Comparison of ENCODE assay signal across 11 cellular contexts in genomic region chr3:151316267-151316991, GRCh38. TPM values are rescaled to one million over a fixed set of nuclear protein-coding genes. Genes with fewer than 3 reads are reported as not detected.
A peak's percentile ranks its signal among the peaks of the same experiment; 100 is the strongest.
DNase-seq lines count a peak whose midpoint lies in the region; ATAC-seq and TF ChIP-seq lines count a peak whose summit lies in the region.
"Had no signal": no experiment of that assay in that cellular context is flagged by ENCODE, and none has a peak within 500 bp of the region (broad histone marks: within the 10 kb centered on the region; RNA-seq: fewer than 3 reads in every experiment).

A gene with protein sequence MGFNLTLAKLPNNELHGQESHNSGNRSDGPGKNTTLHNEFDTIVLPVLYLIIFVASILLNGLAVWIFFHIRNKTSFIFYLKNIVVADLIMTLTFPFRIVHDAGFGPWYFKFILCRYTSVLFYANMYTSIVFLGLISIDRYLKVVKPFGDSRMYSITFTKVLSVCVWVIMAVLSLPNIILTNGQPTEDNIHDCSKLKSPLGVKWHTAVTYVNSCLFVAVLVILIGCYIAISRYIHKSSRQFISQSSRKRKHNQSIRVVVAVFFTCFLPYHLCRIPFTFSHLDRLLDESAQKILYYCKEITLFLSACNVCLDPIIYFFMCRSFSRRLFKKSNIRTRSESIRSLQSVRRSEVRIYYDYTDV (minus strand): TSS chr3:151316820. CDS start chr3:151300100, 16,720 bp downstream.

- intact Hi-C loops in HCT116 (cut with micrococcal nuclease), result loop anchor here (1.0 kb wide), 1 partner anchor 11 kb away; no protein-coding TSS in a partner anchor
- intact Hi-C loops in activated T-helper 2 cell treated with anti-CD3 and anti-CD28 coated beads, Interferon-gamma antibody, Interleukin-2, Interleukin-4, amounts not matched to agents 10 μg/mL and 5 μg/mL and 100 μg/mL, durations not matched to agents 14 hours and 24 hours and 36 hours (cut with micrococcal nuclease), result loop anchor here (1.0 to 10.0 kb wide), 4 partner anchors 11 to 808 kb away; no protein-coding TSS in a partner anchor
- intact Hi-C loops in lower leg skin (cut with DNase I; ENCODE audit: low total_unique reads), result no loop called here

- no peaks in the 10 kb centered on the region for H3K27me3 Mint-ChIP-seq in activated T-helper 2 cell treated with anti-CD3 and anti-CD28 coated beads, Interferon-gamma antibody, Interleukin-2, Interleukin-4, amounts not matched to agents 10 μg/mL and 5 μg/mL and 100 μg/mL, durations not matched to agents 14 hours and 24 hours and 36 hours (ENCODE audit: low read depth)

- ATAC-seq in HCT116, result peak; percentile 97
- ATAC-seq in HG03039 (IDR thresholded peaks at IDR 0.05; ENCODE audit: unreplicated experiment), result no peak
- ATAC-seq in GM18520 (IDR thresholded peaks at IDR 0.05; ENCODE audit: unreplicated experiment), result no peak

- POLR2A ChIA-PET in HCT116 (lab: Charles Lee), result interaction anchor here (1.0 to 1.4 kb wide), 3 partner anchors 9 to 30 kb away, joined by 4 to 9 read pairs (median 4); no protein-coding TSS in a partner anchor

- peaks cover 44 to 52% of the 10 kb centered on the region in 2 experiments for H3K4me1 ChIP-seq in HCT116 (ENCODE audit: control insufficient read depth in 1 of 2, insufficient read depth in 2 of 2, low read length in 2 of 2)
- H3K4me1 ChIP-seq: esophagus muscularis mucosa had no signal

- no peaks in the 10 kb centered on the region for H4K20me1 ChIP-seq in HCT116 (ENCODE audit: insufficient read depth)

- H3K9me2 ChIP-seq in HCT116 (ENCODE audit: insufficient read depth), result no peaks in the 10 kb centered on the region

- WGBS in lower leg skin, 2 donors, result 47 to 51% methylated on average over 7 of the region's 7 CpGs

- H3K36me3 ChIP-seq in HCT116 (ENCODE audit: control insufficient read depth in 1 of 2, insufficient read depth in 2 of 2, low read length in 2 of 2) (no peaks in the 10 kb centered on the region), brain microvascular endothelial cell (replicated peaks) (no peaks in the 10 kb centered on the region)
- H3K36me3 ChIP-seq: esophagus muscularis mucosa had no signal

- in situ Hi-C loops in brain microvascular endothelial cell (cut with HindIII; ENCODE audit: low pct_ligation_motif_present, low sequenced_read_pairs), result no loop called here

- H3K27ac Mint-ChIP-seq in activated T-helper 2 cell treated with anti-CD3 and anti-CD28 coated beads, Interferon-gamma antibody, Interleukin-2, Interleukin-4, amounts not matched to agents 10 μg/mL and 5 μg/mL and 100 μg/mL, durations not matched to agents 14 hours and 24 hours and 36 hours, result peak within 1 kb of the TSS; percentile 80
- H3K27ac Mint-ChIP-seq: IgD-negative memory B cell had no signal

- no peaks in the 10 kb centered on the region for H3K27me3 ChIP-seq in HCT116 (ENCODE audit: insufficient read depth, low read length)
- H3K27me3 ChIP-seq in brain microvascular endothelial cell (replicated peaks), result no peaks in the 10 kb centered on the region
- H3K27me3 ChIP-seq: esophagus muscularis mucosa had no signal

- no peak for TF ChIP-seq POLR2A in HCT116 (IDR thresholded peaks at IDR 0.05; ENCODE audit: borderline replicate concordance, extremely low read depth, insufficient read depth, insufficient read length)
- TF ChIP-seq POLR2A in lower leg skin (IDR thresholded peaks at IDR 0.05), result no peak

- TF ChIP-seq CTCF in HCT116 (IDR thresholded peaks at IDR 0.05 in 2 of 3, conservative IDR thresholded peaks at IDR 0.05 in 1 of 3; ENCODE audit: borderline replicate concordance in 1 of 3, insufficient read depth in 1 of 3, low read depth in 2 of 3, low read length in 2 of 3) (no peak), lower leg skin (IDR thresholded peaks at IDR 0.05) (no peak), brain microvascular endothelial cell (IDR thresholded peaks at IDR 0.05; ENCODE audit: low read depth, low read length, missing control alignments) (no peak)

- CTCF ChIA-PET in HCT116 (lab: Charles Lee), result interaction anchor here (1.1 to 1.5 kb wide), 2 partner anchors 9 to 11 kb away, joined by 3 to 10 read pairs; no protein-coding TSS in a partner anchor

- H3K79me2 ChIP-seq in HCT116 (ENCODE audit: insufficient read depth, low read length), result no peaks in the 10 kb centered on the region

- peak within 1 kb of the TSS; percentile 53 for H3K9ac ChIP-seq in HCT116 (ENCODE audit: low read length)

- peak within 1 kb of the TSS; percentile 77 for H3K4me2 ChIP-seq in HCT116 (ENCODE audit: low read length)

- peaks cover 51% of the 10 kb centered on the region for H3K4me1 Mint-ChIP-seq in activated T-helper 2 cell treated with anti-CD3 and anti-CD28 coated beads, Interferon-gamma antibody, Interleukin-2, Interleukin-4, amounts not matched to agents 10 μg/mL and 5 μg/mL and 100 μg/mL, durations not matched to agents 14 hours and 24 hours and 36 hours (ENCODE audit: low read depth)
- H3K4me1 Mint-ChIP-seq: IgD-negative memory B cell had no signal

- no peaks in the 10 kb centered on the region for H3K9me3 ChIP-seq in HCT116 (ENCODE audit: control insufficient read depth in 1 of 2, insufficient read depth in 1 of 2, low read depth in 1 of 2, low read length in 2 of 2)
- H3K9me3 ChIP-seq: esophagus muscularis mucosa had no signal

- DNase-seq in ELF-1 (ENCODE audit: low read depth, low spot score) (peak; percentile 40), HCT116 (ENCODE audit: low read depth, low spot score) (peak; percentile 88), lower leg skin (ENCODE audit: low spot score in 2 of 2) (no peak), brain microvascular endothelial cell (no peak), NCI-H774 (lab: John Stamatoyannopoulos, UW) (no peak)
- no peak for DNase-seq in activated T-helper 2 cell treated with anti-CD3 and anti-CD28 coated beads, Interferon-gamma antibody, Interleukin-2, Interleukin-4, amounts not matched to agents 10 μg/mL and 5 μg/mL and 100 μg/mL, durations not matched to agents 14 hours and 24 hours and 36 hours (ENCODE audit: low spot score)
- DNase-seq: GDM1 had no signal

- peak within 1 kb of the TSS; percentile 55 for H3K4me3 Mint-ChIP-seq in activated T-helper 2 cell treated with anti-CD3 and anti-CD28 coated beads, Interferon-gamma antibody, Interleukin-2, Interleukin-4, amounts not matched to agents 10 μg/mL and 5 μg/mL and 100 μg/mL, durations not matched to agents 14 hours and 24 hours and 36 hours (ENCODE audit: low read depth)

- RAD21 ChIA-PET in HCT116 (lab: Charles Lee; ENCODE audit: low non-redundant PET in 1 of 2, low total read pairs in 2 of 2, uncharacterized antibody in 2 of 2, unreplicated experiment in 2 of 2), result no interaction called here

- peak within 1 kb of the TSS; percentile 66; the same call in 1 of the 2 replicates for H3K27ac ChIP-seq in HCT116 (ENCODE audit: low read depth, low read length)
- no peak within 1 kb of the TSS for H3K27ac ChIP-seq in brain microvascular endothelial cell
- H3K27ac ChIP-seq: esophagus muscularis mucosa had no signal

- H3K4me3 ChIP-seq in HCT116 (replicated peaks in 1 of 2; ENCODE audit: low read depth in 1 of 2, low read length in 2 of 2) (peak within 1 kb of the TSS; percentile 25 to 53), lower leg skin (ENCODE audit: low read depth, poor library complexity, severe bottlenecking) (no peak within 1 kb of the TSS), brain microvascular endothelial cell (ENCODE audit: low read depth, low read length) (no peak within 1 kb of the TSS)
- H3K4me3 ChIP-seq: esophagus muscularis mucosa had no signal

- peaks cover 4% of the 10 kb centered on the region for H3K36me3 Mint-ChIP-seq in activated T-helper 2 cell treated with anti-CD3 and anti-CD28 coated beads, Interferon-gamma antibody, Interleukin-2, Interleukin-4, amounts not matched to agents 10 μg/mL and 5 μg/mL and 100 μg/mL, durations not matched to agents 14 hours and 24 hours and 36 hours (ENCODE audit: low read depth)
- H3K36me3 Mint-ChIP-seq: IgD-negative memory B cell had no signal

- BruUV-seq in HCT116 (replicated peaks; lab: Mats Ljungman, UMichigan), result TSS peak; percentile 84

- H3K9me3 Mint-ChIP-seq in activated T-helper 2 cell treated with anti-CD3 and anti-CD28 coated beads, Interferon-gamma antibody, Interleukin-2, Interleukin-4, amounts not matched to agents 10 μg/mL and 5 μg/mL and 100 μg/mL, durations not matched to agents 14 hours and 24 hours and 36 hours, result no peaks in the 10 kb centered on the region

- TF ChIP-seq RAD21 in HCT116 (IDR thresholded peaks at IDR 0.05; ENCODE audit: low read depth), result peak; percentile 13; the same call in 1 of the 2 replicates

- no peak within 1 kb of the TSS for H2AFZ ChIP-seq in HCT116 (ENCODE audit: low read depth, low read length, poor library complexity, severe bottlenecking)

TF ChIP-seq in HCT116, 20 proteins besides CTCF, POLR2A, EP300 and RAD21:
- TF ChIP-seq EZH2phosphoT487 (IDR thresholded peaks at IDR 0.05; ENCODE audit: borderline replicate concordance) (no peak), CEBPB (IDR thresholded peaks at IDR 0.05; ENCODE audit: low read depth) (peak; percentile 61; the same call in 1 of the 2 replicates), EGR1 (IDR thresholded peaks at IDR 0.05; ENCODE audit: low read depth) (peak; percentile 44; the same call in 1 of the 2 replicates), ELF1 (IDR thresholded peaks at IDR 0.05; ENCODE audit: borderline replicate concordance, low read depth) (no peak; the same call in 1 of the 2 replicates), TCF7L2 (IDR thresholded peaks at IDR 0.05; ENCODE audit: borderline replicate concordance, extremely low read depth, insufficient read depth, insufficient read length) (no peak), SRF (IDR thresholded peaks at IDR 0.05; ENCODE audit: low read depth) (peak; percentile 70; the same call in 1 of the 2 replicates), FOSL1 (IDR thresholded peaks at IDR 0.05; ENCODE audit: low read depth) (peak; percentile 89), POLR2AphosphoS5 (IDR thresholded peaks at IDR 0.05; ENCODE audit: low read depth, low read length) (peak; percentile 61), ZFX (IDR thresholded peaks at IDR 0.05) (no peak), EZH2 (IDR thresholded peaks at IDR 0.05) (no peak), CBX3 (IDR thresholded peaks at IDR 0.05; ENCODE audit: low read depth) (peak; percentile 92), SP1 (IDR thresholded peaks at IDR 0.05; ENCODE audit: low read depth) (peak; percentile 91), SIN3A (IDR thresholded peaks at IDR 0.05; ENCODE audit: low read depth) (peak; percentile 63; the same call in 1 of the 2 replicates), JUND (IDR thresholded peaks at IDR 0.05) (peak; percentile 97)
- TF ChIP-seq, protein P1, sequence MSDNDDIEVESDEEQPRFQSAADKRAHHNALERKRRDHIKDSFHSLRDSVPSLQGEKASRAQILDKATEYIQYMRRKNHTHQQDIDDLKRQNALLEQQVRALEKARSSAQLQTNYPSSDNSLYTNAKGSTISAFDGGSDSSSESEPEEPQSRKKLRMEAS (IDR thresholded peaks at IDR 0.05), result peak; percentile 44; the same call in 1 of the 2 replicates

RNA-seq across cellular contexts. Expression of the gene that starts here (rescaled TPM):
- 3.8 TPM for total RNA-seq in HCT116 (2021; ENCODE audit: unreplicated experiment)
- polyA plus RNA-seq in HCT116 (2012), result 6.0 and 6.6 TPM in 2 replicates
- 1.1 and 1.2 TPM in 2 replicates for total RNA-seq in activated T-helper 2 cell treated with anti-CD3 and anti-CD28 coated beads, Interferon-gamma antibody, Interleukin-2, Interleukin-4, amounts not matched to agents 10 μg/mL and 5 μg/mL and 100 μg/mL, durations not matched to agents 14 hours and 24 hours and 36 hours
- 10 to 100 TPM; 24.2 to 68.5 (median 55.4) TPM for total RNA-seq in lower leg skin
- total RNA-seq: esophagus muscularis mucosa had no signal
- polyA plus RNA-seq: IgD-negative memory B cell had no signal

Comparison
In these comparisons a context has a peak if more than half of its experiments do, and no peak if none do; other contexts are left out.
1. DNase-seq: peak in ELF-1 (single experiment) and HCT116 (single experiment); none in activated T-helper 2 cell treated with anti-CD3 and anti-CD28 coated beads, Interferon-gamma antibody, Interleukin-2, Interleukin-4, amounts not matched to agents 10 μg/mL and 5 μg/mL and 100 μg/mL, durations not matched to agents 14 hours and 24 hours and 36 hours (single experiment), lower leg skin (0 of 2), brain microvascular endothelial cell (single experiment) and NCI-H774 (single experiment).
2. H3K4me3 ChIP-seq: peak in HCT116 (2 of 2); none in lower leg skin (single experiment) and brain microvascular endothelial cell (single experiment).